In genomic region chr16:63372283-63372682, GRCh38 we compare ENCODE assay signal across 1 cellular context.
TF ChIP-seq lines count a peak whose summit lies in the region.

No MANE protein-coding gene starts in this region.

TF ChIP-seq in SK-N-SH, 30 proteins besides CTCF, POLR2A, EP300 and RAD21 (continued from another document):
- no peak for TF ChIP-seq USF2 (IDR thresholded peaks at IDR 0.05; ENCODE audit: borderline replicate concordance, low read depth, low read length)
- TF ChIP-seq JUND (IDR thresholded peaks at IDR 0.05): no peak
- no peak for TF ChIP-seq YY1 (IDR thresholded peaks at IDR 0.05; ENCODE audit: low read depth)
- no peak for TF ChIP-seq NRF1 (IDR thresholded peaks at IDR 0.05; ENCODE audit: low read depth, low read length)
